In the genomic region with DNA sequence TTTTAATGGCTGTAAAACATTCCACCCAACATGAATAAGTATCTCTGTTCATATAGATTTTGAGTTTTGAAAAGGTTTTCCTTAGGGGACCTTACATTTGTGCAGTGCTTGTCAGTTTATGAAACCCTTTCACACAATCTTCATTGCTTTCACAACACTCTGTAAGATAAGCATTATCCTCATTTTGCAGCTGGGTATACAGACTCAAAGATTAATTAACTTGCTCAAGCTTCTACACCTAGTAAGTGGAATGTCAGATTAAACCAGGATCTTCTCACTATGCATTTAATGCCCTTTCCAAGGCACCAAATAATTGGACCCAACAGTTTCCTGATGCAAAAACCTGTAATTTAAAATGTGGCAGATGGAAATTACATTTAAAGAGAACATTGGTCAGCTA, we compare ENCODE assay signal across 1 cellular context.
TF ChIP-seq lines count a peak whose summit lies in the region.

No MANE protein-coding gene starts in this region.

TF ChIP-seq in K562, 482 proteins besides CTCF, POLR2A, EP300 and RAD21 (continued from another document):
- TF ChIP-seq NRF1 (conservative IDR thresholded peaks at IDR 0.05 in 1 of 2, IDR thresholded peaks at IDR 0.05 in 1 of 2) = 0 out of 4 replicates have a peak, but pooled peaks of 1 of the 2 experiments have one; percentile 26
- TF ChIP-seq, protein P1, sequence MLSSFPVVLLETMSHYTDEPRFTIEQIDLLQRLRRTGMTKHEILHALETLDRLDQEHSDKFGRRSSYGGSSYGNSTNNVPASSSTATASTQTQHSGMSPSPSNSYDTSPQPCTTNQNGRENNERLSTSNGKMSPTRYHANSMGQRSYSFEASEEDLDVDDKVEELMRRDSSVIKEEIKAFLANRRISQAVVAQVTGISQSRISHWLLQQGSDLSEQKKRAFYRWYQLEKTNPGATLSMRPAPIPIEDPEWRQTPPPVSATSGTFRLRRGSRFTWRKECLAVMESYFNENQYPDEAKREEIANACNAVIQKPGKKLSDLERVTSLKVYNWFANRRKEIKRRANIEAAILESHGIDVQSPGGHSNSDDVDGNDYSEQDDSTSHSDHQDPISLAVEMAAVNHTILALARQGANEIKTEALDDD (IDR thresholded peaks at IDR 0.05) = peak; percentile 73
- TF ChIP-seq NFE2 (IDR thresholded peaks at IDR 0.05; ENCODE audit: low read depth) = peak; percentile 28; the same call in 1 of the 2 replicates
- TF ChIP-seq, protein P2, sequence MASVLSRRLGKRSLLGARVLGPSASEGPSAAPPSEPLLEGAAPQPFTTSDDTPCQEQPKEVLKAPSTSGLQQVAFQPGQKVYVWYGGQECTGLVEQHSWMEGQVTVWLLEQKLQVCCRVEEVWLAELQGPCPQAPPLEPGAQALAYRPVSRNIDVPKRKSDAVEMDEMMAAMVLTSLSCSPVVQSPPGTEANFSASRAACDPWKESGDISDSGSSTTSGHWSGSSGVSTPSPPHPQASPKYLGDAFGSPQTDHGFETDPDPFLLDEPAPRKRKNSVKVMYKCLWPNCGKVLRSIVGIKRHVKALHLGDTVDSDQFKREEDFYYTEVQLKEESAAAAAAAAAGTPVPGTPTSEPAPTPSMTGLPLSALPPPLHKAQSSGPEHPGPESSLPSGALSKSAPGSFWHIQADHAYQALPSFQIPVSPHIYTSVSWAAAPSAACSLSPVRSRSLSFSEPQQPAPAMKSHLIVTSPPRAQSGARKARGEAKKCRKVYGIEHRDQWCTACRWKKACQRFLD (CRISPR knock-in tag; IDR thresholded peaks at IDR 0.05) = no peak
- TF ChIP-seq SIRT6 (IDR thresholded peaks at IDR 0.05; ENCODE audit: low read depth, low read length) = no peak
- TF ChIP-seq DACH1 (IDR thresholded peaks at IDR 0.05; ENCODE audit: partially characterized antibody) = no peak
- no peak for TF ChIP-seq ZNF77 (CRISPR knock-in tag; IDR thresholded peaks at IDR 0.05)
- TF ChIP-seq, protein P3, sequence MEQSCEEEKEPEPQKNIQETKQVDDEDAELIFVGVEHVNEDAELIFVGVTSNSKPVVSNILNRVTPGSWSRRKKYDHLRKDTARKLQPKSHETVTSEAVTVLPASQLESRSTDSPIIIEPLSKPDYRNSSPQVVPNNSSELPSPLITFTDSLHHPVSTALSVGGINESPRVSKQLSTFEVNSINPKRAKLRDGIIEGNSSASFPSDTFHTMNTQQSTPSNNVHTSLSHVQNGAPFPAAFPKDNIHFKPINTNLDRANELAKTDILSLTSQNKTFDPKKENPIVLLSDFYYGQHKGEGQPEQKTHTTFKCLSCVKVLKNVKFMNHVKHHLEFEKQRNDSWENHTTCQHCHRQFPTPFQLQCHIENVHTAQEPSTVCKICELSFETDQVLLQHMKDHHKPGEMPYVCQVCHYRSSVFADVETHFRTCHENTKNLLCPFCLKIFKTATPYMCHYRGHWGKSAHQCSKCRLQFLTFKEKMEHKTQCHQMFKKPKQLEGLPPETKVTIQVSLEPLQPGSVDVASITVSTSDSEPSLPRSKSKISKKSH (CRISPR knock-in tag; IDR thresholded peaks at IDR 0.05) = no peak
- TF ChIP-seq ZNF764 (CRISPR knock-in tag; IDR thresholded peaks at IDR 0.05; ENCODE audit: low read depth) = no peak
TF ChIP-seq in K562: peak in this region for 53.
